In the genomic region with DNA sequence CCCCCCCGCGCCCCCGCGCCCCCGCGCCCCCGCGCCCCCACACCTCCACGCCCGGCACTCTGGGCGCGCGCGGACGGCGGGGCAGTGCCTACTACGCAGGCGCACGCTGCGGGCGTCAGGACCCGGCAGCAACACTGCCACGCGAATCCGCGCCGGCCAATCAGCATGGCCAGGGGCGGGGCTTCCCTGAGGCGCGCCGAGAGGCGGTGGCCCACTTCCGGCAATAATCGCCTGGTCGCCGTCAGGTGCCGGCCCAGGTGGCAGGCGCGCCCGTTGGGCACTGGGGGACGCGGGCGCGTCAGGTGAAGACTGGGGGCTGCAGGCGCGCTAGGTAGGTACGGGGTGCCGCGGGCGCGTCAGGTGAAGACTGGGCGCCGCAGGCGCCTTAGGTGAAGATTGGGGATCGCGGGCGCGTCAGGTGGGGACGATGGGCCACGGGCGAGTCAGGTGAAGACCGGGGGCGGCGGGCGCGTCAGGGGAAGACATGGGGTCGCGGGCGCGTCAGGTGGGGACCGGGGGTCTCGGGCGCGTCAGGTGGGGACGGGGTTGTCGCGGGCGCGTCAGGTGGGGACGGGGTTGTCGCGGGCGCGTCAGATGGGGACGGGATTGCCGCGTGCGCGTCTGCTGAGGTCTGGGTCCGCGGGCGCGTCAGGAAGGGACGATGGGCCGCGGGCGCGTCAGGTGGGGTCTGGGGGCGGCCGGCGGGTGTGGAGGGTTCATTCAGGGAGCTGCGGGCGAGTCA, we compare ENCODE assay signal across 8 cellular contexts.
A peak's percentile ranks its signal among the peaks of the same experiment; 100 is the strongest.
DNase-seq lines count a peak whose midpoint lies in the region; ATAC-seq and TF ChIP-seq lines count a peak whose summit lies in the region.

No MANE protein-coding gene starts in this region.

- peak; percentile 85 for ATAC-seq in HG02981 (IDR thresholded peaks at IDR 0.05; ENCODE audit: unreplicated experiment)

- peak overlapping the region; percentile 72 to 78 (median 75) for H3K27ac ChIP-seq in sigmoid colon

- peak; percentile 1 for DNase-seq in NCI-H510A treated with DMSO at 0.1 percent for 48 hours (lab: John Stamatoyannopoulos, UW)
- DNase-seq in NCI-H510A (lab: John Stamatoyannopoulos, UW) = no peak
- peak; percentile 82 for DNase-seq in NCI-H2029 (lab: John Stamatoyannopoulos, UW)
- DNase-seq in T1000 (lab: John Stamatoyannopoulos, UW) = peak; percentile 76
- DNase-seq in astrocyte of the spinal cord (ENCODE audit: low read depth, low spot score) = peak; percentile 76
- peak; percentile 47 for DNase-seq in iPS DF 19.7 (ENCODE audit: low read depth, low spot score)
- DNase-seq in sigmoid colon = peak; percentile 95

- peak in 1 of 2 donors; percentile 56 for TF ChIP-seq POLR2A in sigmoid colon (IDR thresholded peaks at IDR 0.05)

- intact Hi-C loops in sigmoid colon (cut with DNase I) = no loop called here

- no peaks in the 10 kb centered on the region for H3K27me3 ChIP-seq in sigmoid colon

- 1% methylated on average over 100 to 103 of the region's 103 CpGs for WGBS in sigmoid colon, 2 donors

- in situ Hi-C loops in astrocyte of the spinal cord (cut with HindIII; ENCODE audit: low sequenced_read_pairs) = no loop called here

- H3K4me3 ChIP-seq in astrocyte of the spinal cord (ENCODE audit: low read depth, low read length) = peak overlapping the region; percentile 73
- peak overlapping the region; percentile 92 to 100 (median 98) for H3K4me3 ChIP-seq in sigmoid colon

- no peaks in the 10 kb centered on the region for H3K36me3 ChIP-seq in sigmoid colon

- TF ChIP-seq EP300 in sigmoid colon (IDR thresholded peaks at IDR 0.05) = no peak

- TF ChIP-seq CTCF in astrocyte of the spinal cord (IDR thresholded peaks at IDR 0.05; ENCODE audit: low read depth, low read length) (no peak), sigmoid colon (IDR thresholded peaks at IDR 0.05) (no peak)

- peaks cover 0 to 14% (median 3%) of the 10 kb centered on the region in 4 donors for H3K4me1 ChIP-seq in sigmoid colon

- H3K9me3 ChIP-seq in sigmoid colon = no peaks in the 10 kb centered on the region
